In the genomic region with DNA sequence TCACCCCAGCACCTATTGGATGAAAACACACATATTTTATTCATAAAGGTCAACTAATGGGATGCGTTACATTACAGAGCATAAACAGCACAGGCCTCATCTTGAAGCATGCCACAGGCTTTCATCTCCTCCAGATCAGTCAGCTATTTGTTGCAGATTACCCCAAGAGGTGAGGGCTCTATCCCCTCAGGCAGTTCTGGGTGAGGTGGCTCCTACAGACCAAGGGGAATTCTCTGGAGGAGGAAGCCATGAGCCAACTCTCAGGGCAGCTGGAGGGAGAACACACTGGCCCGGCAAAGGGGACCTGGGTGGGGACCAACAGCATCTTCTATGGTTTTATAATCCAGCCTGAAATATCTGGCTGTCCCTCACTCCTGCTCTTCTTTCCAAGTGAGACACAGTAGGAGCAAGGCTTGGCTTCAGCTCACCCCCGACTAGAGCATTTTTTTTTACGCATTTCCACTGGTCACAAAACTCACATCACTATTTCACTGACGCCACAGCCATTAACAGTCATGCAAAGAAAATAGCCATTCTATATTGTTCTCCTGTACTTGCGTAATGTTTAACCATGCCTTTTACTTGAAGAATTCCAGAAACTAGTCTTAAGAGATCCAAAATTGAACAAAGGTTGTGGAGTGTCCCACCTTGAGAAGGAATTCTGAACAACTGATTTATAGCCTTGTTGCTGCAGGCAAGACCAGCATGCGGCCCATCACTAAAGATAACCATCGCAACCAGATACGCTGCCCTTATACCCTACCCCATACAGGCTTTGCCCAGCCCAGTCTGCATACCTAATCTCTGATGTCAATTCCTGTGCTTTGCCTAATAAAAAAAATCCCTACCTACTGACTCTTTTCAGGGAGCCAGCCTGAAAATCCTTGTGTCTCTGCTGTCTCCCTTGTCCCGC, we compare ENCODE assay signal across 1 cellular context.
TF ChIP-seq lines count a peak whose summit lies in the region.

No MANE protein-coding gene starts in this region.

TF ChIP-seq in HepG2, 621 proteins besides CTCF, POLR2A, EP300 and RAD21:
- TF ChIP-seq KMT2B (CRISPR knock-in tag; IDR thresholded peaks at IDR 0.05) (no peak), CEBPB (IDR thresholded peaks at IDR 0.05; ENCODE audit: borderline replicate concordance, low read depth, low read length) (0 out of 2 replicates have a peak, but pooled peaks have one; percentile 29)
